Comparison of ENCODE assay signal across 17 cellular contexts in the genomic region with DNA sequence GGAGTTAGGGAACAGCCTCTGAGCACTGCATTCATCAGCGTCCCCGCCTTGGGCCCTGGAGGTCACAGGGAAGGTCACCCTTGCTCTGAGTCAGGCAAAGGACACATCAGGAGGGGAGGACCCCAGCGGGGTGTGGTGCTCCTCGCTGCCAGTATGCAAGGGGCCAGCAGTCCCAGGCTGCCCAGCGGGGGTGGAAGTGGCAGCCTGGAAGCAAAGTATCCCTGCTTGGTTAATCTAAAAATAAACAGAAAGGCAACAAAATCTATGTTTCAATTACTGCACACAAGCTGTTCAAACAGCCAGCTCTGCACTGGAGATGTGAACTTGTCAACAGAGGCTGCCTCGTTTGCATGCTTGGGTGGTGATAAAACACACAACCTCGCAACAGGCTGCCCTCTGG.
DNase-seq lines count a peak whose midpoint lies in the region; ATAC-seq lines count a peak whose summit lies in the region.
"Had no signal": no experiment of that assay in that cellular context is flagged by ENCODE, and none has a peak within 500 bp of the region (broad histone marks: within the 10 kb centered on the region; RNA-seq: fewer than 3 reads in every experiment).

No MANE protein-coding gene starts in this region.

- no peak overlapping the region for H3K18ac ChIP-seq in neuronal stem cell (ENCODE audit: low read length)

- H2AK5ac ChIP-seq in neuronal stem cell (ENCODE audit: low read depth, low read length): no peak overlapping the region

- peaks cover 21% of the 10 kb centered on the region for H3K4me1 Mint-ChIP-seq in activated T-cell treated with anti-CD3 and anti-CD28 coated beads, Interleukin-2, amount 50 U/mL, for 72 hours (ENCODE audit: low read depth)
- H3K4me1 Mint-ChIP-seq: activated T-helper 17 cell treated with anti-CD3 and anti-CD28 coated beads, Interleukin-2, amount 50 U/mL, for 72 hours; stimulated activated naive B cell treated with anti-CD40 and anti-IgM and Interleukin-4, amounts not matched to agents 10 μg/mL and 1 μg/mL and 100 μg/mL, for 72 hours had no signal

- no peaks in the 10 kb centered on the region for H3K79me1 ChIP-seq in neuronal stem cell (ENCODE audit: low read depth, low read length)

- no peaks in the 10 kb centered on the region for H3K27me3 ChIP-seq in neuronal stem cell (ENCODE audit: control insufficient read depth in 3 of 3, insufficient read depth in 3 of 3, low read depth in 1 of 3, low read length in 3 of 3)
- H3K27me3 ChIP-seq: foreskin keratinocyte had no signal

- ATAC-seq in GM18909 (IDR thresholded peaks at IDR 0.05; ENCODE audit: poor library complexity, unreplicated experiment): no peak
- no peak for ATAC-seq in activated T-cell treated with anti-CD3 and anti-CD28 coated beads, Interleukin-2, amount 50 U/mL, for 72 hours (replicated peaks in 1 of 2)
- ATAC-seq: activated T-helper 17 cell treated with anti-CD3 and anti-CD28 coated beads, Interleukin-2, amount 50 U/mL, for 72 hours; effector memory CD8-positive, alpha-beta T cell; foreskin keratinocyte; PC-3; stimulated activated naive B cell treated with anti-CD40 and anti-IgM and Interleukin-4, amounts not matched to agents 10 μg/mL and 1 μg/mL and 100 μg/mL, for 72 hours had no signal

- H4K8ac ChIP-seq in neuronal stem cell (ENCODE audit: low read depth, low read length): no peak overlapping the region

- H3K4me3 ChIP-seq in neuronal stem cell (ENCODE audit: low read length in 2 of 2): no peak overlapping the region

- peak overlapping the region; percentile 49 for H3K14ac ChIP-seq in neuronal stem cell (ENCODE audit: low read length)

- DNase-seq in DMS153 treated with DMSO at 0.1 percent for 48 hours (lab: John Stamatoyannopoulos, UW; ENCODE audit: unreplicated experiment): peak; percentile 36
- DNase-seq in NCI-H2081 treated with DMSO at 0.1 percent for 48 hours (lab: John Stamatoyannopoulos, UW): peak; percentile 94
- DNase-seq in SHP77 treated with DMSO at 0.1 percent for 48 hours (lab: John Stamatoyannopoulos, UW): peak; percentile 91
- DNase-seq in neuronal stem cell (ENCODE audit: low spot score): no peak
- DNase-seq in activated T-cell treated with anti-CD3 and anti-CD28 coated beads, Interleukin-2, amount 50 U/mL, for 72 hours: no peak
- no peak for DNase-seq in medulla oblongata (ENCODE audit: extremely low spot score)
- DNase-seq in GM03348 (ENCODE audit: low spot score): no peak
- DNase-seq: activated CD4-positive, alpha-beta T cell treated with anti-CD3 and anti-CD28 coated beads, Interleukin-2, amount 10 ng/mL, durations not matched to agents 7 days and 5 days; aorta; effector memory CD8-positive, alpha-beta T cell; foreskin keratinocyte; GF-D8; PC-3; stimulated activated CD4-positive, alpha-beta T cell treated with anti-CD3 and anti-CD28 coated beads, Interleukin-4, amount 100 ng/mL, for 24 hours; stimulated activated naive B cell treated with anti-CD40 and anti-IgM and Interleukin-4, amounts not matched to agents 10 μg/mL and 1 μg/mL and 100 μg/mL, for 72 hours had no signal

- H3K4me2 ChIP-seq in neuronal stem cell (ENCODE audit: insufficient read depth, low read length, poor library complexity, severe bottlenecking): no peak overlapping the region

- no peak overlapping the region for H3K9ac ChIP-seq in neuronal stem cell (ENCODE audit: low read depth, low read length, poor library complexity)

- H3K36me3 ChIP-seq in neuronal stem cell (replicated peaks in 1 of 2; ENCODE audit: control insufficient read depth in 2 of 2, insufficient read depth in 2 of 2, low read length in 2 of 2): no peaks in the 10 kb centered on the region

- H3K27me3 Mint-ChIP-seq in activated T-cell treated with anti-CD3 and anti-CD28 coated beads, Interleukin-2, amount 50 U/mL, for 72 hours (ENCODE audit: low read depth): no peaks in the 10 kb centered on the region
- H3K27me3 Mint-ChIP-seq: activated CD4-positive, alpha-beta T cell treated with anti-CD3 and anti-CD28 coated beads, Interleukin-2, amount 10 ng/mL, durations not matched to agents 7 days and 5 days; activated T-helper 17 cell treated with anti-CD3 and anti-CD28 coated beads, Interleukin-2, amount 50 U/mL, for 72 hours had no signal

- no peak overlapping the region for H3K27ac Mint-ChIP-seq in activated T-cell treated with anti-CD3 and anti-CD28 coated beads, Interleukin-2, amount 50 U/mL, for 72 hours
- H3K27ac Mint-ChIP-seq: activated CD4-positive, alpha-beta T cell treated with anti-CD3 and anti-CD28 coated beads, Interleukin-2, amount 10 ng/mL, durations not matched to agents 7 days and 5 days; activated T-helper 17 cell treated with anti-CD3 and anti-CD28 coated beads, Interleukin-2, amount 50 U/mL, for 72 hours; effector memory CD8-positive, alpha-beta T cell; stimulated activated naive B cell treated with anti-CD40 and anti-IgM and Interleukin-4, amounts not matched to agents 10 μg/mL and 1 μg/mL and 100 μg/mL, for 72 hours had no signal

- no peak overlapping the region for H3K4ac ChIP-seq in neuronal stem cell (ENCODE audit: low read length)

- H3K23ac ChIP-seq in neuronal stem cell (ENCODE audit: low read depth, low read length, poor library complexity): no peak overlapping the region

- H3K9me3 Mint-ChIP-seq in activated T-cell treated with anti-CD3 and anti-CD28 coated beads, Interleukin-2, amount 50 U/mL, for 72 hours: no peaks in the 10 kb centered on the region
- H3K9me3 Mint-ChIP-seq: activated CD4-positive, alpha-beta T cell treated with anti-CD3 and anti-CD28 coated beads, Interleukin-2, amount 10 ng/mL, durations not matched to agents 7 days and 5 days; activated T-helper 17 cell treated with anti-CD3 and anti-CD28 coated beads, Interleukin-2, amount 50 U/mL, for 72 hours; effector memory CD8-positive, alpha-beta T cell; stimulated activated naive B cell treated with anti-CD40 and anti-IgM and Interleukin-4, amounts not matched to agents 10 μg/mL and 1 μg/mL and 100 μg/mL, for 72 hours had no signal

- H2BK12ac ChIP-seq in neuronal stem cell (ENCODE audit: low read length): no peak overlapping the region

- no peaks in the 10 kb centered on the region for H3K9me3 ChIP-seq in neuronal stem cell (replicated peaks in 1 of 2; ENCODE audit: control insufficient read depth in 2 of 2, insufficient read depth in 1 of 2, low read depth in 1 of 2, low read length in 2 of 2)

- H2BK120ac ChIP-seq in neuronal stem cell (ENCODE audit: low read depth, low read length): no peak overlapping the region

- H2BK15ac ChIP-seq in neuronal stem cell (ENCODE audit: low read length): no peak overlapping the region

- no peaks in the 10 kb centered on the region for H3K36me3 Mint-ChIP-seq in activated T-cell treated with anti-CD3 and anti-CD28 coated beads, Interleukin-2, amount 50 U/mL, for 72 hours (ENCODE audit: insufficient read depth in 2 of 2)
- H3K36me3 Mint-ChIP-seq: stimulated activated naive B cell treated with anti-CD40 and anti-IgM and Interleukin-4, amounts not matched to agents 10 μg/mL and 1 μg/mL and 100 μg/mL, for 72 hours had no signal

- H2AFZ ChIP-seq in neuronal stem cell (ENCODE audit: low read length): no peak overlapping the region

- peaks cover 5 to 23% of the 10 kb centered on the region in 2 donors for H3K4me1 ChIP-seq in neuronal stem cell (ENCODE audit: control insufficient read depth in 2 of 2, insufficient read depth in 1 of 2, low read depth in 1 of 2, low read length in 2 of 2)
- H3K4me1 ChIP-seq: foreskin keratinocyte had no signal

- H3K27ac ChIP-seq in neuronal stem cell (replicated peaks; ENCODE audit: low read length): no peak overlapping the region
- H3K27ac ChIP-seq: foreskin keratinocyte had no signal

- H3K4me3 Mint-ChIP-seq in activated T-cell treated with anti-CD3 and anti-CD28 coated beads, Interleukin-2, amount 50 U/mL, for 72 hours: no peak overlapping the region
- H3K4me3 Mint-ChIP-seq: activated CD4-positive, alpha-beta T cell treated with anti-CD3 and anti-CD28 coated beads, Interleukin-2, amount 10 ng/mL, durations not matched to agents 7 days and 5 days; activated T-helper 17 cell treated with anti-CD3 and anti-CD28 coated beads, Interleukin-2, amount 50 U/mL, for 72 hours; effector memory CD8-positive, alpha-beta T cell; stimulated activated naive B cell treated with anti-CD40 and anti-IgM and Interleukin-4, amounts not matched to agents 10 μg/mL and 1 μg/mL and 100 μg/mL, for 72 hours had no signal

- H2BK5ac ChIP-seq in neuronal stem cell (ENCODE audit: low read length): no peak overlapping the region

- no peak overlapping the region for H4K91ac ChIP-seq in neuronal stem cell (ENCODE audit: low read depth, low read length, poor library complexity)

- WGBS in neuronal stem cell (ENCODE audit: extremely low coverage in 2 of 2, insufficient read length in 2 of 2, insufficient replicate concordance in 1 of 2), 2 donors: no CpG with 5 or more reads among the region's 7 CpGs

Comparison
In these comparisons a context has a peak if more than half of its experiments do, and no peak if none do; other contexts are left out.
1. DNase-seq: peak in DMS153 treated with DMSO at 0.1 percent for 48 hours (single experiment), NCI-H2081 treated with DMSO at 0.1 percent for 48 hours (single experiment) and SHP77 treated with DMSO at 0.1 percent for 48 hours (single experiment); none in neuronal stem cell (single experiment), activated T-cell treated with anti-CD3 and anti-CD28 coated beads, Interleukin-2, amount 50 U/mL, for 72 hours (0 of 2), medulla oblongata (single experiment) and GM03348 (single experiment).